ENCODE assay signal across 12 cellular contexts in the genomic region with DNA sequence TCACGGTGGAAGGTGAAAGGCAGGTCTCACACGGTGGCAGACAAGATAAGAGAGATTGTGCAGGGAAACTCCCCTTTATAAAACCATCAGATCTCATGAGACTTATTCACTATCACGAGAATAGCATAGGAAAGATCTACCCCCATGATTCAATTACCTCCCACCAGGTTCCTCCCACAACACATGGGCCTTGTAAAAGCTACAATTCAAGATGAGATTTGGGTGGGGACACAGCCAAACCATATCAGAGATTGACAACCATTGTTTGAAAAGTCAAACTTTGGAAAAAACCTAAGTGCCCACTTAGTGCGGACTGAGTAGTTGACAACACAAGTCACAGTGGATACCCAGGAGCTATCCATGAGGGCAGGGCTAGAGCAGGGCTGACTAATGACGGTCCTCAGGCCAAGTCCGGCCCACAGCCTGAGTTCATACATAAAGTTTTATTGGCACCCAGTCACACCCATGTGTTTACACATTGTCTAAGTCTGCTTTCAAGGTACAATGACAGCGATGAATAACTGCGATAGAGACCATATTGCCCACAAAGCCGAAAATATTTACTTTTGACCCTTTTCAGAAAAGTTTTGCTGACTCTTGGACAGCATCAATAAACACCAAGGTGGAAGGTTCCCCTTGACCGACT.
"Had no signal": no experiment of that assay in that cellular context is flagged by ENCODE, and none has a peak within 500 bp of the region (broad histone marks: within the 10 kb centered on the region; RNA-seq: fewer than 3 reads in every experiment).

No MANE protein-coding gene starts in this region.

- H3K27me3 ChIP-seq: uterus had no signal

- H3K9me3 ChIP-seq: left ventricle myocardium inferior, neutrophil, uterus had no signal

- ATAC-seq: activated CD8-positive, alpha-beta memory T cell treated with anti-CD3 and anti-CD28 coated beads, Interleukin-2, amount 10 ng/mL, durations not matched to agents 7 days and 5 days; naive thymus-derived CD8-positive, alpha-beta T cell; right cardiac atrium had no signal

- H3K4me3 ChIP-seq: left ventricle myocardium inferior, uterus had no signal

- FAIRE-seq: astrocyte had no signal

- H3K27ac ChIP-seq: left ventricle myocardium inferior, neutrophil, uterus, WERI-Rb-1 had no signal

- H3K36me3 ChIP-seq: left ventricle myocardium inferior, neutrophil, uterus, WERI-Rb-1 had no signal

- DNase-seq: activated CD4-positive, alpha-beta memory T cell treated with anti-CD3 and anti-CD28 coated beads for 36 hours; activated CD8-positive, alpha-beta memory T cell treated with anti-CD3 and anti-CD28 coated beads, Interleukin-2, amount 10 ng/mL, durations not matched to agents 7 days and 5 days; activated naive CD4-positive, alpha-beta T cell treated with anti-CD3 and anti-CD28 coated beads, Interleukin-2, amount 50 U/mL, for 16 hours; activated T-cell treated with anti-CD3 and anti-CD28 coated beads, Interleukin-2, amount 50 U/mL, for 1 hour; islet precursor cell; left ventricle myocardium inferior; right cardiac atrium; uterus; WERI-Rb-1 had no signal
